In the genomic region with DNA sequence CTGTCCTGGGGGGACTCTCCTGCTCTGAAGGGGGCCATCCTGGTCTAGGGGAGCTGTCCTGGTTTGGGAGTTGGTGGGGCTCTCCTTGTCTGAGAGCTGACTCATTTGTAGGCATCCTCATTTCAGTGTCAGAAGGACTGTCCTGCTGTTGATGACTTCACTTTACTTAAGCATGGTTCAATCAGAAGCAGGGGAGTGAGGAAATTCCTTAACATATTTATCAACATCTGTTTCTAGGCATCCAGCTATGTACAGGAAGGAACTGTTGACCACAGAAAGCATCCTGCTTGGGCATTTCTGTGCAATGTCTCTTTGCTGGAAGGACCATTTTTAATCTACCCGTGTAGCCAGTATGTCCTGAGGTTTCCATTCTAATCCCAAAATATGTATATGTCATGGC, we compare ENCODE assay signal across 11 cellular contexts.
DNase-seq lines count a peak whose midpoint lies in the region; ATAC-seq and TF ChIP-seq lines count a peak whose summit lies in the region.
"Had no signal": no experiment of that assay in that cellular context is flagged by ENCODE, and none has a peak within 500 bp of the region (broad histone marks: within the 10 kb centered on the region; RNA-seq: fewer than 3 reads in every experiment).

No MANE protein-coding gene starts in this region.

- H3K9me3 ChIP-seq in skeletal muscle satellite cell (replicated peaks; ENCODE audit: low read length) (no peaks in the 10 kb centered on the region), ascending aorta (no peaks in the 10 kb centered on the region)
- H3K9me3 ChIP-seq: heart right ventricle, left ventricle myocardium inferior had no signal

- H3K9ac ChIP-seq in skeletal muscle satellite cell (ENCODE audit: low read depth, low read length), result no peak overlapping the region

- H3K4me2 ChIP-seq in skeletal muscle satellite cell (ENCODE audit: low read length), result peak overlapping the region; percentile 14

- H3K4me3 ChIP-seq in fibroblast of the aortic adventitia (ENCODE audit: low read depth, low read length), result no peak overlapping the region
- H3K4me3 ChIP-seq in skeletal muscle satellite cell (ENCODE audit: low read length), result no peak overlapping the region
- H3K4me3 ChIP-seq in ascending aorta, result no peak overlapping the region
- H3K4me3 ChIP-seq: heart right ventricle, left ventricle myocardium inferior had no signal

- no peak overlapping the region for H3K27ac ChIP-seq in ascending aorta
- H3K27ac ChIP-seq: heart right ventricle, left ventricle myocardium inferior had no signal

- ATAC-seq in HG03432 (IDR thresholded peaks at IDR 0.05; ENCODE audit: unreplicated experiment) (no peak), GM21528 (IDR thresholded peaks at IDR 0.05; ENCODE audit: low FRiP score, unreplicated experiment) (no peak)
- ATAC-seq: heart right ventricle had no signal

- H3K36me3 ChIP-seq in skeletal muscle satellite cell (ENCODE audit: insufficient read depth, low read length) (no peaks in the 10 kb centered on the region), ascending aorta (no peaks in the 10 kb centered on the region)
- H3K36me3 ChIP-seq: heart right ventricle, left ventricle myocardium inferior had no signal

- peak; percentile 76 for DNase-seq in GM04504 (ENCODE audit: low read depth)
- DNase-seq in amniotic epithelial cell (ENCODE audit: low read depth), result peak; percentile 36
- DNase-seq in fibroblast of the aortic adventitia (ENCODE audit: low read depth), result peak; percentile 65
- no peak for DNase-seq in activated CD4-positive, alpha-beta T cell treated with anti-CD3 and anti-CD28 coated beads for 4 hours
- DNase-seq in ascending aorta (ENCODE audit: low spot score in 2 of 2), result no peak
- DNase-seq: cortex of kidney, heart right ventricle, left ventricle myocardium inferior had no signal

- no peaks in the 10 kb centered on the region for H3K27me3 ChIP-seq in skeletal muscle satellite cell (ENCODE audit: control insufficient read depth, insufficient read depth, low read length)
- H3K27me3 ChIP-seq in ascending aorta, result no peaks in the 10 kb centered on the region
- H3K27me3 ChIP-seq: heart right ventricle had no signal

- intact Hi-C loops in ascending aorta (cut with DNase I), result no loop called here

- H3K4me1 ChIP-seq in skeletal muscle satellite cell (ENCODE audit: control insufficient read depth, insufficient read depth, low read length) (peaks cover 10% of the 10 kb centered on the region), ascending aorta (peaks cover 0 to 9% of the 10 kb centered on the region in 2 donors)
- H3K4me1 ChIP-seq: left ventricle myocardium inferior had no signal

- no peak for TF ChIP-seq CTCF in fibroblast of the aortic adventitia (IDR thresholded peaks at IDR 0.05; ENCODE audit: insufficient read depth, low read length)
- no peak for TF ChIP-seq CTCF in ascending aorta (IDR thresholded peaks at IDR 0.05)

Comparison
In these comparisons a context has a peak if more than half of its experiments do, and no peak if none do; other contexts are left out.
1. DNase-seq: peak in GM04504 (single experiment), amniotic epithelial cell (single experiment) and fibroblast of the aortic adventitia (single experiment); none in activated CD4-positive, alpha-beta T cell treated with anti-CD3 and anti-CD28 coated beads for 4 hours (0 of 2) and ascending aorta (0 of 2).